ENCODE assay signal across 15 cellular contexts in the genomic region with DNA sequence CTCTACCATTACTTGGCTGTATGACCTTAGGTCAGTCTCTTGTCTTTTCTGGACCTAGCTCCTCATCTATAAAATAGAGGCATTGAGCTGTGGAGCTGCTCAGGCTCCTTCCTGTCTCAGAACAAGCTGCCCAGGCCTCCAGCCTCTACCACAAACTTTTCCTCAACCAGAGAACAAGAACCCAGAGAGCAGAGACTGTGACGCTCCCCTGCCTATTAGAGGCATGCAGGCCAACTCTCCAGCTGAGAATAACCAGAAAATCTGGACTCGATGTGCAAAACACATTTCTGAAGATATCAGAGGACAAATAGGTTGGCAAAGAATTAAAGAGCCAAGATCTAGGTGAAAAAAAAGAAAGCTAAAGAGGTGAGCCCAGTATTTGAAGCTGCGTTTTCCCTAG. TPM values are rescaled to one million over a fixed set of nuclear protein-coding genes. Genes with fewer than 3 reads are reported as not detected.
DNase-seq lines count a peak whose midpoint lies in the region; ATAC-seq and TF ChIP-seq lines count a peak whose summit lies in the region.
"Had no signal": no experiment of that assay in that cellular context is flagged by ENCODE, and none has a peak within 500 bp of the region (broad histone marks: within the 10 kb centered on the region; RNA-seq: fewer than 3 reads in every experiment).

No MANE protein-coding gene starts in this region.

- H3K9me3 Mint-ChIP-seq in T-helper 2 cell treated with Interferon-gamma antibody and Interleukin-4, amounts not matched to agents 5 μg/mL and 100 μg/mL, for 36 hours, result no peaks in the 10 kb centered on the region
- no peaks in the 10 kb centered on the region for H3K9me3 Mint-ChIP-seq in activated naive CD8-positive, alpha-beta T cell treated with anti-CD3 and anti-CD28 coated beads, Interleukin-2, amount 10 ng/mL, durations not matched to agents 7 days and 5 days
- H3K9me3 Mint-ChIP-seq in glutamatergic neuron (ENCODE audit: unreplicated experiment), result peaks cover 2% of the 10 kb centered on the region

- H3K27ac Mint-ChIP-seq in T-helper 2 cell treated with Interferon-gamma antibody and Interleukin-4, amounts not matched to agents 5 μg/mL and 100 μg/mL, for 36 hours, result peak overlapping the region; percentile 29
- peak overlapping the region; percentile 73 for H3K27ac Mint-ChIP-seq in activated naive CD8-positive, alpha-beta T cell treated with anti-CD3 and anti-CD28 coated beads, Interleukin-2, amount 10 ng/mL, durations not matched to agents 7 days and 5 days
- no peak overlapping the region for H3K27ac Mint-ChIP-seq in glutamatergic neuron (ENCODE audit: unreplicated experiment)

- TF ChIP-seq CTCF in glutamatergic neuron (IDR thresholded peaks at IDR 0.05; ENCODE audit: partially characterized antibody, unreplicated experiment), result no peak

- no peak overlapping the region for H3K9ac ChIP-seq in rectal smooth muscle tissue (ENCODE audit: low read length)

- H3K27me3 ChIP-seq in H7 (ENCODE audit: control insufficient read depth, insufficient read depth, low read length) (no peaks in the 10 kb centered on the region), rectal smooth muscle tissue (ENCODE audit: control insufficient read depth, insufficient read depth, low read length) (no peaks in the 10 kb centered on the region)
- H3K27me3 ChIP-seq: SJSA1 had no signal

- peak overlapping the region; percentile 64 for H3K27ac ChIP-seq in rectal smooth muscle tissue (ENCODE audit: low read depth, low read length)
- H3K27ac ChIP-seq: SJSA1, thoracic aorta had no signal

- H3K4me3 ChIP-seq in H7 (ENCODE audit: insufficient read depth, low read depth, low read length), result no peak overlapping the region
- no peak overlapping the region for H3K4me3 ChIP-seq in rectal smooth muscle tissue (ENCODE audit: low read length)
- H3K4me3 ChIP-seq: SJSA1, thoracic aorta had no signal

- no peak overlapping the region for H3K4me3 Mint-ChIP-seq in T-helper 2 cell treated with Interferon-gamma antibody and Interleukin-4, amounts not matched to agents 5 μg/mL and 100 μg/mL, for 36 hours
- no peak overlapping the region for H3K4me3 Mint-ChIP-seq in activated naive CD8-positive, alpha-beta T cell treated with anti-CD3 and anti-CD28 coated beads, Interleukin-2, amount 10 ng/mL, durations not matched to agents 7 days and 5 days
- no peak overlapping the region for H3K4me3 Mint-ChIP-seq in glutamatergic neuron (ENCODE audit: unreplicated experiment)

- H3K4me1 Mint-ChIP-seq in T-helper 2 cell treated with Interferon-gamma antibody and Interleukin-4, amounts not matched to agents 5 μg/mL and 100 μg/mL, for 36 hours (ENCODE audit: low read depth), result peaks cover 30% of the 10 kb centered on the region
- H3K4me1 Mint-ChIP-seq in activated naive CD8-positive, alpha-beta T cell treated with anti-CD3 and anti-CD28 coated beads, Interleukin-2, amount 10 ng/mL, durations not matched to agents 7 days and 5 days, result peaks cover 17% of the 10 kb centered on the region
- H3K4me1 Mint-ChIP-seq in glutamatergic neuron (ENCODE audit: low read depth, unreplicated experiment), result peaks cover 3% of the 10 kb centered on the region

- H3K36me3 ChIP-seq in H7 (replicated peaks; ENCODE audit: control insufficient read depth, insufficient read depth, low read length), result peaks cover 2% of the 10 kb centered on the region
- H3K36me3 ChIP-seq in rectal smooth muscle tissue (ENCODE audit: control insufficient read depth, insufficient read depth, low read length), result peaks cover 25% of the 10 kb centered on the region

- H3K36me3 Mint-ChIP-seq in T-helper 2 cell treated with Interferon-gamma antibody and Interleukin-4, amounts not matched to agents 5 μg/mL and 100 μg/mL, for 36 hours (ENCODE audit: low read depth), result peaks cover 59% of the 10 kb centered on the region
- peaks cover 35% of the 10 kb centered on the region for H3K36me3 Mint-ChIP-seq in activated naive CD8-positive, alpha-beta T cell treated with anti-CD3 and anti-CD28 coated beads, Interleukin-2, amount 10 ng/mL, durations not matched to agents 7 days and 5 days
- H3K36me3 Mint-ChIP-seq in glutamatergic neuron (ENCODE audit: unreplicated experiment), result no peaks in the 10 kb centered on the region

- H3K27me3 Mint-ChIP-seq in T-helper 2 cell treated with Interferon-gamma antibody and Interleukin-4, amounts not matched to agents 5 μg/mL and 100 μg/mL, for 36 hours (ENCODE audit: low read depth), result no peaks in the 10 kb centered on the region
- no peaks in the 10 kb centered on the region for H3K27me3 Mint-ChIP-seq in activated naive CD8-positive, alpha-beta T cell treated with anti-CD3 and anti-CD28 coated beads, Interleukin-2, amount 10 ng/mL, durations not matched to agents 7 days and 5 days
- peaks cover 2% of the 10 kb centered on the region for H3K27me3 Mint-ChIP-seq in glutamatergic neuron (ENCODE audit: unreplicated experiment)

- peaks cover 7% of the 10 kb centered on the region for H3K4me1 ChIP-seq in rectal smooth muscle tissue (ENCODE audit: control insufficient read depth, insufficient read depth, low read length)

- DNase-seq in T-helper 2 cell treated with Interferon-gamma antibody and Interleukin-4, amounts not matched to agents 5 μg/mL and 100 μg/mL, for 36 hours (ENCODE audit: low spot score), result no peak
- DNase-seq in T-helper 2 cell (no peak), H7 (peak; percentile 11), GOT3 (lab: John Stamatoyannopoulos, UW) (no peak), glutamatergic neuron (no peak), globus pallidus (ENCODE audit: low spot score) (no peak)
- no peak for DNase-seq in activated naive CD8-positive, alpha-beta T cell treated with anti-CD3 and anti-CD28 coated beads, Interleukin-2, amount 10 ng/mL, durations not matched to agents 7 days and 5 days
- DNase-seq: 8988T, foreskin melanocyte, NCI-H1694 treated with DMSO at 0.1 percent for 48 hours, NCI-H446, retina had no signal

- POLR2A ChIA-PET in activated naive CD8-positive, alpha-beta T cell treated with anti-CD3 and anti-CD28 coated beads, Interleukin-2, amount 10 ng/mL, durations not matched to agents 7 days and 5 days (lab: Charles Lee), result interaction anchor here (0.5 to 1.6 kb wide), 5 partner anchors 10 to 248 kb away, joined by 3 to 6 read pairs (median 3); no protein-coding TSS in a partner anchor

- no peak for ATAC-seq in activated naive CD8-positive, alpha-beta T cell treated with anti-CD3 and anti-CD28 coated beads, Interleukin-2, amount 10 ng/mL, durations not matched to agents 7 days and 5 days (ENCODE audit: low read depth)

RNA-seq across cellular contexts. Expression of a gene that starts 17.8 kb away (rescaled TPM):
- total RNA-seq in H7 (2014; rRNA removed; shearing (Covaris generic)), result 18.0 and 18.1 TPM in 2 replicates
- 10 to 100 TPM; 32.1 to 34.9 TPM for total RNA-seq in activated naive CD8-positive, alpha-beta T cell treated with anti-CD3 and anti-CD28 coated beads, Interleukin-2, amount 10 ng/mL, durations not matched to agents 7 days and 5 days
- total RNA-seq in glutamatergic neuron (ENCODE audit: unreplicated experiment), result 145 TPM
